ENCODE assay signal across 15 cellular contexts in genomic region chr2:235827585-235827992, GRCh38.
A peak's percentile ranks its signal among the peaks of the same experiment; 100 is the strongest.
DNase-seq lines count a peak whose midpoint lies in the region; ATAC-seq and TF ChIP-seq lines count a peak whose summit lies in the region.
"Had no signal": no experiment of that assay in that cellular context is flagged by ENCODE, and none has a peak within 500 bp of the region (broad histone marks: within the 10 kb centered on the region; RNA-seq: fewer than 3 reads in every experiment).

No MANE protein-coding gene starts in this region.

- ATAC-seq in RWPE2 (ENCODE audit: low read depth) (peak; percentile 100), lower lobe of right lung (no peak), HG03469 (IDR thresholded peaks at IDR 0.05; ENCODE audit: unreplicated experiment) (no peak)
- ATAC-seq: stimulated activated naive B cell treated with anti-CD40 and anti-IgM and Interleukin-4, amounts not matched to agents 10 μg/mL and 1 μg/mL and 100 μg/mL, for 72 hours had no signal

- no peak overlapping the region for H3K4me2 ChIP-seq in GM23248 (ENCODE audit: unreplicated experiment)
- no peak overlapping the region for H3K4me2 ChIP-seq in osteoblast (ENCODE audit: insufficient read depth, low read length)

- DNase-seq in GM23248 (peak; percentile 54), RWPE2 (ENCODE audit: low spot score) (peak; percentile 77), fibroblast of mammary gland (ENCODE audit: low read depth) (peak; percentile 50), osteoblast (ENCODE audit: insufficient read length, low spot score, missing footprints) (peak; percentile 87), lower lobe of right lung (no peak), esophagus squamous epithelium (lab: John Stamatoyannopoulos, UW) (no peak), immature natural killer cell (no peak)
- DNase-seq: activated naive CD4-positive, alpha-beta T cell treated with anti-CD3 and anti-CD28 coated beads for 36 hours; CD4-positive, alpha-beta T cell; IMR-90; NCI-H2081 treated with DMSO at 0.1 percent for 48 hours; stimulated activated CD4-positive, alpha-beta T cell treated with anti-CD3 and anti-CD28 coated beads, Interleukin-1b, Interleukin-23, amount 100 ng/mL, for 48 hours; stimulated activated naive B cell treated with anti-CD40 and anti-IgM and Interleukin-4, amounts not matched to agents 10 μg/mL and 1 μg/mL and 100 μg/mL, for 72 hours had no signal

- TF ChIP-seq CTCF in RWPE2 (IDR thresholded peaks at IDR 0.05; ENCODE audit: poor library complexity, severe bottlenecking) (no peak), fibroblast of mammary gland (conservative IDR thresholded peaks at IDR 0.05; ENCODE audit: control insufficient read depth, insufficient read depth, low read depth, low read length) (no peak), osteoblast (IDR thresholded peaks at IDR 0.05; ENCODE audit: extremely low read depth, low read depth, low read length) (no peak), lower lobe of right lung (IDR thresholded peaks at IDR 0.05) (no peak), esophagus squamous epithelium (IDR thresholded peaks at IDR 0.05) (no peak)

- in situ Hi-C loops in GM23248 (cut with MboI): no loop called here

- H3K27ac Mint-ChIP-seq in immature natural killer cell: no peak overlapping the region
- H3K27ac Mint-ChIP-seq: activated naive CD4-positive, alpha-beta T cell treated with anti-CD3 and anti-CD28 coated beads for 36 hours; CD4-positive, alpha-beta T cell; stimulated activated naive B cell treated with anti-CD40 and anti-IgM and Interleukin-4, amounts not matched to agents 10 μg/mL and 1 μg/mL and 100 μg/mL, for 72 hours; T-helper 2 cell treated with Interferon-gamma antibody and Interleukin-4, amounts not matched to agents 5 μg/mL and 100 μg/mL, for 36 hours had no signal

- peaks cover 0 to 2% (median 0%) of the 10 kb centered on the region in 6 donors for H3K9me3 Mint-ChIP-seq in immature natural killer cell
- H3K9me3 Mint-ChIP-seq: CD4-positive, alpha-beta T cell; T-helper 2 cell treated with Interferon-gamma antibody and Interleukin-4, amounts not matched to agents 5 μg/mL and 100 μg/mL, for 36 hours had no signal

- H3K36me3 ChIP-seq in GM23248 (ENCODE audit: low read depth) (no peaks in the 10 kb centered on the region), RWPE2 (ENCODE audit: low read depth) (peaks cover 3% of the 10 kb centered on the region; the same call in 1 of the 2 replicates), osteoblast (ENCODE audit: insufficient read depth, low read length) (no peaks in the 10 kb centered on the region), lower lobe of right lung (peaks cover 11% of the 10 kb centered on the region), esophagus squamous epithelium (peaks cover 0 to 26% (median 0%) of the 10 kb centered on the region in 3 donors)

- H3K4me1 Mint-ChIP-seq in immature natural killer cell: peaks cover 0 to 3% of the 10 kb centered on the region in 2 donors
- H3K4me1 Mint-ChIP-seq: stimulated activated naive B cell treated with anti-CD40 and anti-IgM and Interleukin-4, amounts not matched to agents 10 μg/mL and 1 μg/mL and 100 μg/mL, for 72 hours had no signal

- H3K9me2 ChIP-seq in GM23248 (ENCODE audit: insufficient read depth): no peaks in the 10 kb centered on the region

- no peak for TF ChIP-seq POLR2A in esophagus squamous epithelium (IDR thresholded peaks at IDR 0.05)

- no peaks in the 10 kb centered on the region for H3K27me3 ChIP-seq in GM23248 (replicated peaks; ENCODE audit: insufficient read depth)
- no peaks in the 10 kb centered on the region for H3K27me3 ChIP-seq in RWPE2 (ENCODE audit: insufficient read depth, poor library complexity, severe bottlenecking)
- H3K27me3 ChIP-seq in osteoblast (ENCODE audit: insufficient read depth, low read length): no peaks in the 10 kb centered on the region
- H3K27me3 ChIP-seq in lower lobe of right lung (ENCODE audit: low read depth): no peaks in the 10 kb centered on the region
- no peaks in the 10 kb centered on the region for H3K27me3 ChIP-seq in esophagus squamous epithelium

- H4K20me1 ChIP-seq in GM23248 (ENCODE audit: insufficient read depth) (no peaks in the 10 kb centered on the region), osteoblast (ENCODE audit: insufficient read depth, low read length) (peaks cover 3% of the 10 kb centered on the region)

- WGBS in GM23248 (ENCODE audit: low coverage in 1 of 2, low lambda C conversion rate in 2 of 2, missing lambda C conversion rate in 2 of 2), 2 experiments: 69 to 75% methylated on average over 10 of the region's 10 CpGs
- WGBS in esophagus squamous epithelium, 2 donors: 32 to 70% methylated on average over 4 to 10 of the region's 10 CpGs

- no peaks in the 10 kb centered on the region for H3F3A ChIP-seq in GM23248 (ENCODE audit: insufficient read depth)

- no peak overlapping the region for H3K4me3 ChIP-seq in GM23248
- H3K4me3 ChIP-seq in RWPE2 (ENCODE audit: severe bottlenecking): no peak overlapping the region
- H3K4me3 ChIP-seq in fibroblast of mammary gland (ENCODE audit: control insufficient read depth, low read depth, low read length): no peak overlapping the region
- no peak overlapping the region for H3K4me3 ChIP-seq in osteoblast (ENCODE audit: insufficient read depth, low read length)
- no peak overlapping the region for H3K4me3 ChIP-seq in lower lobe of right lung
- H3K4me3 ChIP-seq in esophagus squamous epithelium: no peak overlapping the region

- H3K27ac ChIP-seq in GM23248 (no peak overlapping the region), RWPE2 (ENCODE audit: poor library complexity, severe bottlenecking) (peak overlapping the region; percentile 57), osteoblast (ENCODE audit: low read depth, low read length) (no peak overlapping the region), lower lobe of right lung (no peak overlapping the region), esophagus squamous epithelium (no peak overlapping the region)

- H3K9ac ChIP-seq in GM23248: no peak overlapping the region

- H3K79me2 ChIP-seq in GM23248 (ENCODE audit: insufficient read depth) (no peaks in the 10 kb centered on the region), osteoblast (ENCODE audit: insufficient read depth, low read length) (no peaks in the 10 kb centered on the region)

- H2AFZ ChIP-seq in GM23248: no peak overlapping the region
- H2AFZ ChIP-seq in osteoblast (ENCODE audit: low read length): no peak overlapping the region

- peaks cover 0 to 7% (median 3%) of the 10 kb centered on the region in 3 donors for H3K36me3 Mint-ChIP-seq in immature natural killer cell

- H3K9me3 ChIP-seq in GM23248 (ENCODE audit: low read depth): no peaks in the 10 kb centered on the region
- no peaks in the 10 kb centered on the region for H3K9me3 ChIP-seq in RWPE2 (ENCODE audit: severe bottlenecking)
- H3K9me3 ChIP-seq in osteoblast (ENCODE audit: low read depth, low read length): no peaks in the 10 kb centered on the region
- no peaks in the 10 kb centered on the region for H3K9me3 ChIP-seq in lower lobe of right lung
- H3K9me3 ChIP-seq in esophagus squamous epithelium: no peaks in the 10 kb centered on the region

- intact Hi-C loops in lower lobe of right lung (cut with DNase I) (no loop called here), esophagus squamous epithelium (cut with DNase I) (no loop called here)

- peaks cover 0 to 2% (median 0%) of the 10 kb centered on the region in 3 donors for H3K27me3 Mint-ChIP-seq in immature natural killer cell (ENCODE audit: low read depth in 3 of 3)
- H3K27me3 Mint-ChIP-seq: stimulated activated naive B cell treated with anti-CD40 and anti-IgM and Interleukin-4, amounts not matched to agents 10 μg/mL and 1 μg/mL and 100 μg/mL, for 72 hours had no signal

- peaks cover 7% of the 10 kb centered on the region; the same call in 1 of the 2 replicates for H3K4me1 ChIP-seq in GM23248 (ENCODE audit: insufficient read depth)
- H3K4me1 ChIP-seq in RWPE2 (ENCODE audit: insufficient read depth, poor library complexity, severe bottlenecking): peaks cover 12% of the 10 kb centered on the region
- peaks cover 3% of the 10 kb centered on the region for H3K4me1 ChIP-seq in osteoblast (ENCODE audit: insufficient read depth, low read length)
- H3K4me1 ChIP-seq in lower lobe of right lung: no peaks in the 10 kb centered on the region
- peaks cover 0 to 8% (median 0%) of the 10 kb centered on the region in 3 donors for H3K4me1 ChIP-seq in esophagus squamous epithelium

- no peak overlapping the region for H3K4me3 Mint-ChIP-seq in immature natural killer cell
- H3K4me3 Mint-ChIP-seq: activated naive CD4-positive, alpha-beta T cell treated with anti-CD3 and anti-CD28 coated beads for 36 hours; CD4-positive, alpha-beta T cell; stimulated activated naive B cell treated with anti-CD40 and anti-IgM and Interleukin-4, amounts not matched to agents 10 μg/mL and 1 μg/mL and 100 μg/mL, for 72 hours; T-helper 2 cell treated with Interferon-gamma antibody and Interleukin-4, amounts not matched to agents 5 μg/mL and 100 μg/mL, for 36 hours had no signal

Comparison
In these comparisons a context has a peak if more than half of its experiments do, and no peak if none do; other contexts are left out.
1. DNase-seq: peak in GM23248 (single experiment), RWPE2 (single experiment), fibroblast of mammary gland (single experiment) and osteoblast (single experiment); none in lower lobe of right lung (single experiment), esophagus squamous epithelium (single experiment) and immature natural killer cell (0 of 3).